Comparison of ENCODE assay signal across 7 cellular contexts in genomic region chr19:47608074-47608907, GRCh38. TPM values are rescaled to one million over a fixed set of nuclear protein-coding genes. Genes with fewer than 3 reads are reported as not detected.
DNase-seq lines count a peak whose midpoint lies in the region; ATAC-seq, FAIRE-seq and TF ChIP-seq lines count a peak whose summit lies in the region.

No MANE protein-coding gene starts in this region.

- H3K36me3 ChIP-seq in astrocyte (ENCODE audit: insufficient read depth, low read length) (no peaks in the 10 kb centered on the region), hepatocyte (replicated peaks; ENCODE audit: insufficient read depth, low read depth) (no peaks in the 10 kb centered on the region)

- peak; percentile 65 for DNase-seq in NCI-H1694 treated with DMSO at 0.1 percent for 48 hours (lab: John Stamatoyannopoulos, UW)
- peak; percentile 91 for DNase-seq in T-helper 22 cell (ENCODE audit: low read depth)
- DNase-seq in astrocyte (ENCODE audit: low read depth), result peak; percentile 77
- DNase-seq in hepatocyte (ENCODE audit: low spot score), result peak; percentile 98
- DNase-seq in retinal pigment epithelial cell (ENCODE audit: low read depth), result peak; percentile 66

- no peaks in the 10 kb centered on the region for H3K36me3 Mint-ChIP-seq in astrocyte (ENCODE audit: low read depth, unreplicated experiment)

- no peaks in the 10 kb centered on the region for H3K27me3 Mint-ChIP-seq in astrocyte (ENCODE audit: low read depth, unreplicated experiment)

- H3K9me3 Mint-ChIP-seq in astrocyte (ENCODE audit: unreplicated experiment), result no peaks in the 10 kb centered on the region

- H2AFZ ChIP-seq in astrocyte (ENCODE audit: low read depth, low read length) (peak overlapping the region; percentile 77), hepatocyte (peak overlapping the region; percentile 69)

- TF ChIP-seq CTCF in astrocyte (IDR thresholded peaks at IDR 0.05; ENCODE audit: insufficient read depth, low read depth, low read length) (no peak), hepatocyte (IDR thresholded peaks at IDR 0.05; ENCODE audit: poor library complexity) (peak; percentile 21), retinal pigment epithelial cell (conservative IDR thresholded peaks at IDR 0.05; ENCODE audit: low read depth, low read length) (peak; percentile 27)

- WGBS in hepatocyte (ENCODE audit: low lambda C conversion rate, missing lambda C conversion rate), result 1% methylated on average over 71 of the region's 93 CpGs

- H3K4me3 ChIP-seq in astrocyte (ENCODE audit: insufficient read depth, low read depth, low read length) (peak overlapping the region; percentile 88), hepatocyte (peak overlapping the region; percentile 87), retinal pigment epithelial cell (ENCODE audit: low read length) (peak overlapping the region; percentile 77)

- peak overlapping the region; percentile 93 for H3K4me2 ChIP-seq in astrocyte (ENCODE audit: low read length)
- peak overlapping the region; percentile 90 for H3K4me2 ChIP-seq in hepatocyte

- peak overlapping the region; percentile 96 for H3K27ac Mint-ChIP-seq in astrocyte (ENCODE audit: unreplicated experiment)

- peak; percentile 83 for TF ChIP-seq POLR2A in GM15510 (IDR thresholded peaks at IDR 0.05; ENCODE audit: borderline replicate concordance, extremely low read depth, insufficient read length)

- H3K27ac ChIP-seq in astrocyte (ENCODE audit: low read depth, low read length) (peak overlapping the region; percentile 88), hepatocyte (peak overlapping the region; percentile 100)

- H3K9ac ChIP-seq in astrocyte (ENCODE audit: low read length), result peak overlapping the region; percentile 98

- H3K27me3 ChIP-seq in astrocyte (ENCODE audit: insufficient read depth, low read length) (no peaks in the 10 kb centered on the region), hepatocyte (no peaks in the 10 kb centered on the region)

- peak; percentile 72 for ATAC-seq in HG02870 (IDR thresholded peaks at IDR 0.05; ENCODE audit: unreplicated experiment)

- H3K9me3 ChIP-seq in astrocyte (ENCODE audit: insufficient read depth, low read depth, low read length) (no peaks in the 10 kb centered on the region), hepatocyte (ENCODE audit: low read depth) (no peaks in the 10 kb centered on the region)

- FAIRE-seq in astrocyte (lab: Jason Lieb, UNC), result no peak

- peaks cover 18% of the 10 kb centered on the region for H3K4me1 ChIP-seq in astrocyte (ENCODE audit: insufficient read depth, low read length)
- H3K4me1 ChIP-seq in hepatocyte (ENCODE audit: insufficient read depth), result peaks cover 22% of the 10 kb centered on the region

- H4K20me1 ChIP-seq in astrocyte (ENCODE audit: insufficient read depth, low read length), result peaks cover 32% of the 10 kb centered on the region
- peaks cover 33% of the 10 kb centered on the region for H4K20me1 ChIP-seq in hepatocyte (ENCODE audit: insufficient read depth, poor library complexity, severe bottlenecking)

- H3K9me2 ChIP-seq in hepatocyte (replicated peaks; ENCODE audit: insufficient read depth), result no peaks in the 10 kb centered on the region

- H3K4me3 Mint-ChIP-seq in astrocyte (ENCODE audit: unreplicated experiment), result peak overlapping the region; percentile 94

- peaks cover 49% of the 10 kb centered on the region for H3K79me2 ChIP-seq in astrocyte (ENCODE audit: insufficient read depth, low read length)
- peaks cover 55% of the 10 kb centered on the region for H3K79me2 ChIP-seq in hepatocyte

- peaks cover 19% of the 10 kb centered on the region for H3K4me1 Mint-ChIP-seq in astrocyte (ENCODE audit: low read depth, unreplicated experiment)

RNA-seq across cellular contexts. Expression of gene BICRA, which starts 0.6 kb away (rescaled TPM):
- total RNA-seq in astrocyte, result 16.5 and 20.7 TPM in 2 replicates
- total RNA-seq in hepatocyte, result 2.2 and 3.4 TPM in 2 replicates
- 3.4 and 5.4 TPM in 2 replicates for polyA plus RNA-seq in hepatocyte

RNA-seq across cellular contexts. Expression of gene ZNF541, which starts 35.3 kb away (rescaled TPM):
- total RNA-seq in astrocyte (not detected in 2 replicates), hepatocyte (0.43 TPM in 1 of 2 replicates, not detected in the other)
- polyA plus RNA-seq in hepatocyte, result 0.05 and 0.84 TPM in 2 replicates

Comparison
In these comparisons a context has a peak if more than half of its experiments do, and no peak if none do; other contexts are left out.
1. Peak in every context shown above with its lines: DNase-seq, ATAC-seq, H3K4me3 ChIP-seq and H3K27ac ChIP-seq.